Comparison of ENCODE assay signal across 11 cellular contexts in the genomic region with DNA sequence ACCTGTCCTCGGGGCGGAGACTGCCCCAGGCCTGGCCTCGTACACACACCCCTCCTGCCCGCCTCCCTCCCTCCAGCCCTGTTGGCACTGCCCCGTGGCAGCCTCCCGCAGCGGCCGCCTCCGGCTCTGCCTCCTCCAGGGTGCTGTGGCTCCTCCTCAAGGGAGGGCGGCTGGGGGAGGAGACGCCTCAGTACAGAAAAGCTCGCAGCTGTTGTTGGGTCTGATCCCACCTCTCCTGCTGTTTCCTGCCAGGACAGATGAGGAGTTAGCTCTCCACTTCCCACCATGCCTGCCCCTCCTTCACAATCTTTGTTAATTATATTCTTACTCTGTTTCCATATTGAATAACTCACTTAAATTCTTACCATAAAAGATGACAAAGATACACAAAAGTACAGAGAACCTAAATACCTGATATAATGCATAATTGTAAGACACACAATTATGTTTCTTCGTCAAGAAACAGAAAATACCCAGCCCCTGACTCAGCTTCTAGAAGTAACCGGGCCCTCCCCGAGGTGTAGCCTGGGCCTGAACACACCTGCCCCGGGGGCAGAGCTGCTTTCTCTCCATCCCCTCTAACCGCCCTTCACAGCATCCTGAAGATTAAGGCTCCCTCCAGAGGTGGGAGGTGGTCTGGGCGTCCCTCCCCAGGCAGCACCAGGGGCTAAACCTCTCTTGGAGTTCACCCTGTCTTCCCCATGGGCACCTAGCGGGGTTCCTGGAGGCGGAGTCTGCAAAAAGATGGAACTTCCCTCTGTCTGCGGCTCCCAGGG. TPM values are rescaled to one million over a fixed set of nuclear protein-coding genes. Genes with fewer than 3 reads are reported as not detected.
DNase-seq lines count a peak whose midpoint lies in the region; TF ChIP-seq lines count a peak whose summit lies in the region.
"Had no signal": no experiment of that assay in that cellular context is flagged by ENCODE, and none has a peak within 500 bp of the region (broad histone marks: within the 10 kb centered on the region; RNA-seq: fewer than 3 reads in every experiment).

No MANE protein-coding gene starts in this region.

- DNase-seq in AG08396 (ENCODE audit: low spot score) (peak; percentile 68), NCI-H1417 (lab: John Stamatoyannopoulos, UW) (peak in 2 of 3 experiments; percentile 62 to 83), chondrocyte (ENCODE audit: low spot score) (no peak), myocyte (ENCODE audit: low read depth) (peak; percentile 95), GM19238 (ENCODE audit: insufficient read length, low spot score) (no peak), MV-4-11 (lab: John Stamatoyannopoulos, UW) (no peak), activated gamma-delta T cell treated with Interleukin-2 at 50 U/mL for 16 hours (no peak), NCI-H187 (lab: John Stamatoyannopoulos, UW) (no peak)
- DNase-seq: GOT3, NCI-H187 treated with DMSO at 0.1 percent for 48 hours, right lobe of liver had no signal

- H3K9me3 Mint-ChIP-seq in chondrocyte (ENCODE audit: low read depth) = no peaks in the 10 kb centered on the region

- peaks cover 42% of the 10 kb centered on the region for H3K4me1 Mint-ChIP-seq in chondrocyte (ENCODE audit: low read depth)

- TF ChIP-seq CTCF in chondrocyte (IDR thresholded peaks at IDR 0.05) = peak; percentile 16

- peak overlapping the region; percentile 32 for H3K27ac Mint-ChIP-seq in chondrocyte (ENCODE audit: unreplicated experiment)

- no peaks in the 10 kb centered on the region for H3K36me3 Mint-ChIP-seq in chondrocyte (ENCODE audit: low read depth)

- no peaks in the 10 kb centered on the region for H3K27me3 Mint-ChIP-seq in chondrocyte (ENCODE audit: low read depth)

- H3K4me3 Mint-ChIP-seq in chondrocyte (ENCODE audit: unreplicated experiment) = no peak overlapping the region

RNA-seq across cellular contexts. Expression of gene COL6A1, which starts 30.6 kb away (rescaled TPM):
- total RNA-seq in chondrocyte = 994 to 1,063 TPM (median 1,052 TPM) in 3 replicates
- total RNA-seq in myocyte = 678 and 866 TPM in 2 replicates
- 278 TPM for polyA plus RNA-seq in myocyte (2012)

Comparison
In these comparisons a context has a peak if more than half of its experiments do, and no peak if none do; other contexts are left out.
1. DNase-seq: peak in AG08396 (single experiment), NCI-H1417 (2 of 3) and myocyte (single experiment); none in chondrocyte (single experiment), GM19238 (single experiment), MV-4-11 (single experiment), activated gamma-delta T cell treated with Interleukin-2 at 50 U/mL for 16 hours (single experiment) and NCI-H187 (0 of 2).